23 cellular contexts compared by ENCODE assay signal in genomic region chr3:122520861-122521260, GRCh38. TPM values are rescaled to one million over a fixed set of nuclear protein-coding genes. Genes with fewer than 3 reads are reported as not detected.
"Had no signal": no experiment of that assay in that cellular context is flagged by ENCODE, and none has a peak within 500 bp of the region (broad histone marks: within the 10 kb centered on the region; RNA-seq: fewer than 3 reads in every experiment).

No MANE protein-coding gene starts in this region.

- H3K4me1 Mint-ChIP-seq: naive B cell; nephron; stimulated activated memory B cell treated with anti-CD40 and anti-IgM and Interleukin-4, amounts not matched to agents 10 μg/mL and 1 μg/mL and 100 μg/mL, for 72 hours had no signal

- H3K27ac ChIP-seq: heart left ventricle, pancreas, testis, tibial nerve, upper lobe of right lung, vagina had no signal

- FAIRE-seq: endometrium, frontal cortex, islet of Langerhans, pancreas had no signal

- DNase-seq: effector memory CD4-positive, alpha-beta T cell; erythroblast; heart left ventricle; hippocampal formation; kidney glomerular epithelial cell; mesendoderm; naive B cell; occipital lobe; pancreas; right cardiac atrium; stimulated activated CD4-positive, alpha-beta T cell treated with anti-CD3 and anti-CD28 coated beads, Interleukin-4, amount 100 ng/mL, for 24 hours; testis; upper lobe of right lung had no signal

- H3K4me1 ChIP-seq: heart left ventricle, pancreas, testis, tibial nerve, upper lobe of right lung, vagina had no signal

- H3K4me3 Mint-ChIP-seq: nephron; stimulated activated memory B cell treated with anti-CD40 and anti-IgM and Interleukin-4, amounts not matched to agents 10 μg/mL and 1 μg/mL and 100 μg/mL, for 72 hours; stimulated activated naive CD8-positive, alpha-beta T cell treated with anti-CD3 and anti-CD28 coated beads, Interleukin-15, Interleukin-2, amounts not matched to agents 100 ng/mL and 50 ng/mL, for 24 hours had no signal

- H3K27me3 ChIP-seq: heart left ventricle, pancreas, testis, tibial nerve, upper lobe of right lung, vagina had no signal

- H3K36me3 Mint-ChIP-seq: naive B cell; stimulated activated memory B cell treated with anti-CD40 and anti-IgM and Interleukin-4, amounts not matched to agents 10 μg/mL and 1 μg/mL and 100 μg/mL, for 72 hours had no signal

- H3K36me3 ChIP-seq: pancreas, upper lobe of right lung, vagina had no signal

- ATAC-seq: heart left ventricle; pancreas; right cardiac atrium; stimulated activated memory B cell treated with anti-CD40 and anti-IgM and Interleukin-4, amounts not matched to agents 10 μg/mL and 1 μg/mL and 100 μg/mL, for 72 hours; upper lobe of right lung had no signal

- H3K9me3 ChIP-seq: heart left ventricle, pancreas, testis, tibial nerve, upper lobe of right lung, vagina had no signal

- H3K9me3 Mint-ChIP-seq: naive B cell; nephron; stimulated activated memory B cell treated with anti-CD40 and anti-IgM and Interleukin-4, amounts not matched to agents 10 μg/mL and 1 μg/mL and 100 μg/mL, for 72 hours; stimulated activated naive CD8-positive, alpha-beta T cell treated with anti-CD3 and anti-CD28 coated beads, Interleukin-15, Interleukin-2, amounts not matched to agents 100 ng/mL and 50 ng/mL, for 24 hours had no signal

- H3K4me3 ChIP-seq: heart left ventricle, pancreas, smooth muscle cell, testis, tibial nerve, upper lobe of right lung, vagina had no signal

- H3K27me3 Mint-ChIP-seq: naive B cell; progenitor cell of endocrine pancreas; stimulated activated memory B cell treated with anti-CD40 and anti-IgM and Interleukin-4, amounts not matched to agents 10 μg/mL and 1 μg/mL and 100 μg/mL, for 72 hours; stimulated activated naive CD8-positive, alpha-beta T cell treated with anti-CD3 and anti-CD28 coated beads, Interleukin-15, Interleukin-2, amounts not matched to agents 100 ng/mL and 50 ng/mL, for 24 hours had no signal

- H3K27ac Mint-ChIP-seq: naive B cell; nephron; progenitor cell of endocrine pancreas; stimulated activated memory B cell treated with anti-CD40 and anti-IgM and Interleukin-4, amounts not matched to agents 10 μg/mL and 1 μg/mL and 100 μg/mL, for 72 hours; stimulated activated naive CD8-positive, alpha-beta T cell treated with anti-CD3 and anti-CD28 coated beads, Interleukin-15, Interleukin-2, amounts not matched to agents 100 ng/mL and 50 ng/mL, for 24 hours had no signal

RNA-seq across cellular contexts. Expression of gene PARP15, which starts 56.6 kb away (rescaled TPM):
- total RNA-seq: frontal cortex, occipital lobe, smooth muscle cell had no signal
